1 cellular context compared by ENCODE assay signal in the genomic region with DNA sequence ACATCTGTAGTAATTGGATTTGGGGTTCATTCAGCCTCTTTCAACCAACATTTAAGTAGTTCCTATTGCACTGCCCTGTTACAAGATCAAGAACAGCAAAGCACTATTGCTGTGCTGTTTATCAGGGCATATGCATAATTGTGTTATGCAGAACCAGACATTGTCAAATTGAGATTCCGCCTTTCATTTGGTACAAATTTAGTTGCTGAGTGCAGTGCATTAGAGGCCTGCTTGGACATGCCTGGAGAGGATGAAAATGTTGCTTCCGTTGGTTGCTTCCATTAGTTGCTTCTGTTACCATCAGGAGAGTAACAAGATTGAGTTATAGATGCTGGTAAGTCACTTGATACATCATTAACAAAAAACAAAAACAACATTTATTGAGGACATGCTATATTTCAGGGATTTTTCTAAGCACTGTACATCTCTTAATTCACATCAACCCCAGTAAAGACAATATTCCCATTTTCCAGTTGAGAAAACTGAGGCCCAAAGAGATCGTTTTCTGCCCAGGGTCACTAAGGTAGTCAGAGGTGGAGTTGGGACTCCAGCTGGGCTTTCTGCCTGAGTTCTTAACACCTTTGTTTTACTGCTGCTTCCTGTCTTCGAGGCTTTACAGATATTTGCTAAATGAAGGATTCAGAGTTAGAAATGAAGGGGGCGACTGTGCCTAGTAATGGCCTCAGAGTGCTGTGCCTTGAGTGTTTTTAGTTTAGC.
TF ChIP-seq lines count a peak whose summit lies in the region.

No MANE protein-coding gene starts in this region.

TF ChIP-seq in GM23338, 12 proteins besides CTCF, POLR2A, EP300 and RAD21 (continued from another document):
- no peak for TF ChIP-seq ETS1 (IDR thresholded peaks at IDR 0.05)
- TF ChIP-seq, protein P1, sequence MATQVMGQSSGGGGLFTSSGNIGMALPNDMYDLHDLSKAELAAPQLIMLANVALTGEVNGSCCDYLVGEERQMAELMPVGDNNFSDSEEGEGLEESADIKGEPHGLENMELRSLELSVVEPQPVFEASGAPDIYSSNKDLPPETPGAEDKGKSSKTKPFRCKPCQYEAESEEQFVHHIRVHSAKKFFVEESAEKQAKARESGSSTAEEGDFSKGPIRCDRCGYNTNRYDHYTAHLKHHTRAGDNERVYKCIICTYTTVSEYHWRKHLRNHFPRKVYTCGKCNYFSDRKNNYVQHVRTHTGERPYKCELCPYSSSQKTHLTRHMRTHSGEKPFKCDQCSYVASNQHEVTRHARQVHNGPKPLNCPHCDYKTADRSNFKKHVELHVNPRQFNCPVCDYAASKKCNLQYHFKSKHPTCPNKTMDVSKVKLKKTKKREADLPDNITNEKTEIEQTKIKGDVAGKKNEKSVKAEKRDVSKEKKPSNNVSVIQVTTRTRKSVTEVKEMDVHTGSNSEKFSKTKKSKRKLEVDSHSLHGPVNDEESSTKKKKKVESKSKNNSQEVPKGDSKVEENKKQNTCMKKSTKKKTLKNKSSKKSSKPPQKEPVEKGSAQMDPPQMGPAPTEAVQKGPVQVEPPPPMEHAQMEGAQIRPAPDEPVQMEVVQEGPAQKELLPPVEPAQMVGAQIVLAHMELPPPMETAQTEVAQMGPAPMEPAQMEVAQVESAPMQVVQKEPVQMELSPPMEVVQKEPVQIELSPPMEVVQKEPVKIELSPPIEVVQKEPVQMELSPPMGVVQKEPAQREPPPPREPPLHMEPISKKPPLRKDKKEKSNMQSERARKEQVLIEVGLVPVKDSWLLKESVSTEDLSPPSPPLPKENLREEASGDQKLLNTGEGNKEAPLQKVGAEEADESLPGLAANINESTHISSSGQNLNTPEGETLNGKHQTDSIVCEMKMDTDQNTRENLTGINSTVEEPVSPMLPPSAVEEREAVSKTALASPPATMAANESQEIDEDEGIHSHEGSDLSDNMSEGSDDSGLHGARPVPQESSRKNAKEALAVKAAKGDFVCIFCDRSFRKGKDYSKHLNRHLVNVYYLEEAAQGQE (IDR thresholded peaks at IDR 0.05; ENCODE audit: unreplicated experiment): no peak
TF ChIP-seq in GM23338: peak in this region for 0.
